In the genomic region with DNA sequence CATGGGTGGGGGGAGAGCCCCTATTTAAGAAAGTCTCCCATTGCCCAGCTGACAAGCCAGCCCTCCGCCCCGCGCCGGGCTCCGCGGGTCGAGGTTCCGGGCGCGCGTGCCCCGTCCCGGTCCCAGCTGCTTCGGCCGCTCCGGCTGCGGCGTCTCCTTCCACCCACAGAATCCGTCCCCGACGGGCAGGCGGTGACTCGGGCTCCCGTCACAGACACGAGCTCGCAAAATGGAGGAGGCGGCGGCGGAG, we compare ENCODE assay signal across 1 cellular context.
TF ChIP-seq lines count a peak whose summit lies in the region.

No MANE protein-coding gene starts in this region.

TF ChIP-seq in K562, 482 proteins besides CTCF, POLR2A, EP300 and RAD21 (continued from another document):
- TF ChIP-seq, protein P1, sequence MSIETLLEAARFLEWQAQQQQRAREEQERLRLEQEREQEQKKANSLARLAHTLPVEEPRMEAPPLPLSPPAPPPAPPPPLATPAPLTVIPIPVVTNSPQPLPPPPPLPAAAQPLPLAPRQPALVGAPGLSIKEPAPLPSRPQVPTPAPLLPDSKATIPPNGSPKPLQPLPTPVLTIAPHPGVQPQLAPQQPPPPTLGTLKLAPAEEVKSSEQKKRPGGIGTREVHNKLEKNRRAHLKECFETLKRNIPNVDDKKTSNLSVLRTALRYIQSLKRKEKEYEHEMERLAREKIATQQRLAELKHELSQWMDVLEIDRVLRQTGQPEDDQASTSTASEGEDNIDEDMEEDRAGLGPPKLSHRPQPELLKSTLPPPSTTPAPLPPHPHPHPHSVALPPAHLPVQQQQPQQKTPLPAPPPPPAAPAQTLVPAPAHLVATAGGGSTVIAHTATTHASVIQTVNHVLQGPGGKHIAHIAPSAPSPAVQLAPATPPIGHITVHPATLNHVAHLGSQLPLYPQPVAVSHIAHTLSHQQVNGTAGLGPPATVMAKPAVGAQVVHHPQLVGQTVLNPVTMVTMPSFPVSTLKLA (conservative IDR thresholded peaks at IDR 0.05), result peak; percentile 12 to 35; a peak in 1 of 4 replicates
- TF ChIP-seq SMAD4 (CRISPR knock-in tag; conservative IDR thresholded peaks at IDR 0.05), result peak; percentile 89
- TF ChIP-seq NFIC (IDR thresholded peaks at IDR 0.05), result peak; percentile 62
- TF ChIP-seq, protein P2, sequence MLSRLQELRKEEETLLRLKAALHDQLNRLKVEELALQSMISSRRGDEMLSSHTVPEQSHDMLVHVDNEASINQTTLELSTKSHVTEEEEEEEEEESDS (CRISPR knock-in tag; IDR thresholded peaks at IDR 0.05), result no peak
- no peak for TF ChIP-seq HCFC1 (IDR thresholded peaks at IDR 0.05; ENCODE audit: low read depth, low read length)
- TF ChIP-seq STAG1 (CRISPR knock-in tag; IDR thresholded peaks at IDR 0.05; ENCODE audit: borderline replicate concordance), result no peak
- TF ChIP-seq KLF13 (tag; IDR thresholded peaks at IDR 0.05; ENCODE audit: borderline replicate concordance, low read depth), result peak; percentile 49; the same call in 1 of the 2 replicates
- TF ChIP-seq ZNF644 (tag; IDR thresholded peaks at IDR 0.05; ENCODE audit: low read depth), result no peak
- TF ChIP-seq SUPT5H (IDR thresholded peaks at IDR 0.05), result peak; percentile 45
- TF ChIP-seq NFATC3 (IDR thresholded peaks at IDR 0.05), result no peak
- TF ChIP-seq ZNF444 (CRISPR knock-in tag; IDR thresholded peaks at IDR 0.05), result no peak
- TF ChIP-seq, protein P3, sequence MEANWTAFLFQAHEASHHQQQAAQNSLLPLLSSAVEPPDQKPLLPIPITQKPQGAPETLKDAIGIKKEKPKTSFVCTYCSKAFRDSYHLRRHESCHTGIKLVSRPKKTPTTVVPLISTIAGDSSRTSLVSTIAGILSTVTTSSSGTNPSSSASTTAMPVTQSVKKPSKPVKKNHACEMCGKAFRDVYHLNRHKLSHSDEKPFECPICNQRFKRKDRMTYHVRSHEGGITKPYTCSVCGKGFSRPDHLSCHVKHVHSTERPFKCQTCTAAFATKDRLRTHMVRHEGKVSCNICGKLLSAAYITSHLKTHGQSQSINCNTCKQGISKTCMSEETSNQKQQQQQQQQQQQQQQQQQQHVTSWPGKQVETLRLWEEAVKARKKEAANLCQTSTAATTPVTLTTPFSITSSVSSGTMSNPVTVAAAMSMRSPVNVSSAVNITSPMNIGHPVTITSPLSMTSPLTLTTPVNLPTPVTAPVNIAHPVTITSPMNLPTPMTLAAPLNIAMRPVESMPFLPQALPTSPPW (CRISPR knock-in tag; IDR thresholded peaks at IDR 0.05), result no peak
- TF ChIP-seq NRF1 (conservative IDR thresholded peaks at IDR 0.05 in 1 of 2, IDR thresholded peaks at IDR 0.05 in 1 of 2), result peak in 1 of 2 experiments; percentile 16; a peak in 1 of 4 replicates
- TF ChIP-seq ZC3H8 (IDR thresholded peaks at IDR 0.05), result no peak
- no peak for TF ChIP-seq ZNF780A (CRISPR knock-in tag; IDR thresholded peaks at IDR 0.05)
- TF ChIP-seq, protein P4, sequence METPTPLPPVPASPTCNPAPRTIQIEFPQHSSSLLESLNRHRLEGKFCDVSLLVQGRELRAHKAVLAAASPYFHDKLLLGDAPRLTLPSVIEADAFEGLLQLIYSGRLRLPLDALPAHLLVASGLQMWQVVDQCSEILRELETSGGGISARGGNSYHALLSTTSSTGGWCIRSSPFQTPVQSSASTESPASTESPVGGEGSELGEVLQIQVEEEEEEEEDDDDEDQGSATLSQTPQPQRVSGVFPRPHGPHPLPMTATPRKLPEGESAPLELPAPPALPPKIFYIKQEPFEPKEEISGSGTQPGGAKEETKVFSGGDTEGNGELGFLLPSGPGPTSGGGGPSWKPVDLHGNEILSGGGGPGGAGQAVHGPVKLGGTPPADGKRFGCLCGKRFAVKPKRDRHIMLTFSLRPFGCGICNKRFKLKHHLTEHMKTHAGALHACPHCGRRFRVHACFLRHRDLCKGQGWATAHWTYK (CRISPR knock-in tag; IDR thresholded peaks at IDR 0.05), result peak; percentile 34; the same call in 1 of the 2 replicates
- TF ChIP-seq KDM2B (CRISPR knock-in tag; IDR thresholded peaks at IDR 0.05), result no peak
- no peak for TF ChIP-seq LARP7 (IDR thresholded peaks at IDR 0.05)
- no peak for TF ChIP-seq FOXA1 (IDR thresholded peaks at IDR 0.05; ENCODE audit: borderline replicate concordance)
- no peak for TF ChIP-seq FOS (IDR thresholded peaks at IDR 0.05; ENCODE audit: extremely low read depth, insufficient read length)
- TF ChIP-seq HLTF (IDR thresholded peaks at IDR 0.05), result no peak
- TF ChIP-seq, protein P5, sequence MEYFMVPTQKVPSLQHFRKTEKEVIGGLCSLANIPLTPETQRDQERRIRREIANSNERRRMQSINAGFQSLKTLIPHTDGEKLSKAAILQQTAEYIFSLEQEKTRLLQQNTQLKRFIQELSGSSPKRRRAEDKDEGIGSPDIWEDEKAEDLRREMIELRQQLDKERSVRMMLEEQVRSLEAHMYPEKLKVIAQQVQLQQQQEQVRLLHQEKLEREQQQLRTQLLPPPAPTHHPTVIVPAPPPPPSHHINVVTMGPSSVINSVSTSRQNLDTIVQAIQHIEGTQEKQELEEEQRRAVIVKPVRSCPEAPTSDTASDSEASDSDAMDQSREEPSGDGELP (CRISPR knock-in tag; IDR thresholded peaks at IDR 0.05; ENCODE audit: borderline replicate concordance), result peak; percentile 48; the same call in 1 of the 2 replicates
- TF ChIP-seq POLR2G (IDR thresholded peaks at IDR 0.05; ENCODE audit: low read depth, low read length), result peak; percentile 60; the same call in 1 of the 2 replicates
- peak; percentile 49; the same call in 1 of the 2 replicates for TF ChIP-seq GATAD2A (IDR thresholded peaks at IDR 0.05)
- peak; percentile 70 for TF ChIP-seq RBM22 (IDR thresholded peaks at IDR 0.05; ENCODE audit: low read depth, low read length, poor library complexity, severe bottlenecking)
- TF ChIP-seq YY1 (IDR thresholded peaks at IDR 0.05; ENCODE audit: borderline replicate concordance in 1 of 3, control insufficient read depth in 1 of 3, extremely low read depth in 1 of 3, insufficient read depth in 3 of 3, insufficient read length in 1 of 3, insufficient replicate concordance in 2 of 3, low read depth in 1 of 3, low read length in 2 of 3), result peak in 1 of 3 experiments; percentile 55
- TF ChIP-seq ERF (CRISPR knock-in tag; IDR thresholded peaks at IDR 0.05), result 0 out of 2 replicates have a peak, but pooled peaks have one; percentile 44
- peak; percentile 52 for TF ChIP-seq HMGN3 (IDR thresholded peaks at IDR 0.05; ENCODE audit: borderline replicate concordance, extremely low read depth, insufficient read length, low read depth, low read length)
- peak; percentile 18 for TF ChIP-seq E2F3 (CRISPR knock-in tag; IDR thresholded peaks at IDR 0.05)
- no peak for TF ChIP-seq MECOM (CRISPR knock-in tag; IDR thresholded peaks at IDR 0.05)
- TF ChIP-seq RBM25 (IDR thresholded peaks at IDR 0.05; ENCODE audit: low read depth, low read length, severe bottlenecking), result no peak
- TF ChIP-seq HDAC1 (IDR thresholded peaks at IDR 0.05), result peak in 1 of 2 experiments; percentile 57; a peak in 1 of 4 replicates
- no peak for TF ChIP-seq WHSC1 (IDR thresholded peaks at IDR 0.05; ENCODE audit: low read length)
